Comparison of ENCODE assay signal across 20 cellular contexts in the genomic region with DNA sequence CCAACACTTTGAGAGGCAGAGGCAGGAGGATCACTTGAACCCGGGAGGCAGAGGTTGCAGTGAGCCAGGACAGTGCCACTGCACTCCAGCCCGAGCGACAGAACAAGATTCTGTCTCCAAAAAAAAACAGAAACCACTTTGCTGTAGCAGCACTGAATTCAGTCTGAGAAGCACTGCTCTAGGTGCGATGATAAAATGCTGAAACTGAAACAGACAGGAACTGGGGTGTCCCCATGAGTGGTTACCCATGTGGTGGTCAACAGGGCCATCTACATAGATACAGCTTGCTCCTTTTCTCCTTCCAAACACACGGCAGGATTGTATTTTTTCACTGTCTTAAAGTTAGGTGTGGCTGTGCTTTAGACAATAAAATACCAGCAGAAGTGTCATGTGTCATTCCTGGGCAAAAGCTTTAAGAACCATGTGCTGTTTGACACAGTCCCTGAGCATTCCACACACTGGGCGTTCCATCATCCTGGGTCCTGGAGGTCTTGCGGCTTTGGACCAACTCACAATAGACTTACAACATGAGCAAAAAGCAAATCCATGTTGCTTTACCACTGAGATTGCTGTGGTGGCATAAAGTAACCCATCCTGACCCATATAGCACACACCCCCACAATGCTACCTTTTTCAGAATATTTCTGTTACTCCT. TPM values are rescaled to one million over a fixed set of nuclear protein-coding genes. Genes with fewer than 3 reads are reported as not detected.
DNase-seq lines count a peak whose midpoint lies in the region; ATAC-seq, FAIRE-seq and TF ChIP-seq lines count a peak whose summit lies in the region.
"Had no signal": no experiment of that assay in that cellular context is flagged by ENCODE, and none has a peak within 500 bp of the region (broad histone marks: within the 10 kb centered on the region; RNA-seq: fewer than 3 reads in every experiment).

No MANE protein-coding gene starts in this region.

- H3K27ac Mint-ChIP-seq in natural killer cell treated with Interleukin-12 subunit alpha and Interleukin-12 subunit beta and Interleukin-15 and Interleukin-18, amount 100 ng/mL, for 72 hours: no peak overlapping the region
- no peak overlapping the region for H3K27ac Mint-ChIP-seq in activated naive CD8-positive, alpha-beta T cell treated with anti-CD3 and anti-CD28 coated beads for 36 hours

- TF ChIP-seq EP300 in A549 (IDR thresholded peaks at IDR 0.05): no peak

- FAIRE-seq in A549 (lab: Jason Lieb, UNC): no peak
- FAIRE-seq in bronchial epithelial cell (lab: Jason Lieb, UNC): peak; percentile 23
- FAIRE-seq: H54 had no signal

- no peak overlapping the region for H3K4me3 Mint-ChIP-seq in natural killer cell treated with Interleukin-12 subunit alpha and Interleukin-12 subunit beta and Interleukin-15 and Interleukin-18, amount 100 ng/mL, for 72 hours
- H3K4me3 Mint-ChIP-seq in activated naive CD8-positive, alpha-beta T cell treated with anti-CD3 and anti-CD28 coated beads for 36 hours: no peak overlapping the region

- no peaks in the 10 kb centered on the region for H3K36me3 ChIP-seq in bronchial epithelial cell (ENCODE audit: control insufficient read depth, insufficient read depth, low read length)

- H3K27ac ChIP-seq in A549: no peak overlapping the region
- H3K27ac ChIP-seq: 22Rv1, C4-2B had no signal

- POLR2A ChIA-PET in A549 (lab: Yijun Ruan, JAX): no interaction called here

- no peaks in the 10 kb centered on the region for H3K9me3 ChIP-seq in A549

- H3K4me3 ChIP-seq in A549 (no peak overlapping the region), bronchial epithelial cell (ENCODE audit: low read depth, low read length) (no peak overlapping the region)

- ATAC-seq in A549 (peak; percentile 29 to 45; a peak in 4 of 6 replicates), GM18867 (IDR thresholded peaks at IDR 0.05; ENCODE audit: unreplicated experiment) (peak; percentile 42)
- ATAC-seq in natural killer cell treated with Interleukin-12 subunit alpha and Interleukin-12 subunit beta and Interleukin-15 and Interleukin-18, amount 100 ng/mL, for 72 hours: peak; percentile 66 to 87

- peaks cover 25 to 30% of the 10 kb centered on the region in 2 donors for H3K4me1 Mint-ChIP-seq in natural killer cell treated with Interleukin-12 subunit alpha and Interleukin-12 subunit beta and Interleukin-15 and Interleukin-18, amount 100 ng/mL, for 72 hours (ENCODE audit: low read depth in 2 of 2)
- no peaks in the 10 kb centered on the region for H3K4me1 Mint-ChIP-seq in activated naive CD8-positive, alpha-beta T cell treated with anti-CD3 and anti-CD28 coated beads for 36 hours

- H3K4me2 ChIP-seq in A549: no peak overlapping the region

- H3K36me3 Mint-ChIP-seq in natural killer cell treated with Interleukin-12 subunit alpha and Interleukin-12 subunit beta and Interleukin-15 and Interleukin-18, amount 100 ng/mL, for 72 hours: no peaks in the 10 kb centered on the region
- H3K36me3 Mint-ChIP-seq in activated naive CD8-positive, alpha-beta T cell treated with anti-CD3 and anti-CD28 coated beads for 36 hours: no peaks in the 10 kb centered on the region

- no peaks in the 10 kb centered on the region for H3K27me3 ChIP-seq in bronchial epithelial cell (ENCODE audit: control insufficient read depth, insufficient read depth, low read length)

- peaks cover 0 to 3% of the 10 kb centered on the region in 2 donors for H3K27me3 Mint-ChIP-seq in natural killer cell treated with Interleukin-12 subunit alpha and Interleukin-12 subunit beta and Interleukin-15 and Interleukin-18, amount 100 ng/mL, for 72 hours
- H3K27me3 Mint-ChIP-seq in activated naive CD8-positive, alpha-beta T cell treated with anti-CD3 and anti-CD28 coated beads for 36 hours: no peaks in the 10 kb centered on the region

- TF ChIP-seq POLR2A in A549 (IDR thresholded peaks at IDR 0.05; ENCODE audit: low read length): no peak

- CTCF ChIA-PET in A549 (lab: Yijun Ruan, JAX): no interaction called here

- DNase-seq in A549 (ENCODE audit: low read depth in 1 of 2, low spot score in 1 of 2): no peak
- DNase-seq in bronchial epithelial cell (ENCODE audit: low read depth): no peak
- DNase-seq in natural killer cell treated with Interleukin-12 subunit alpha and Interleukin-12 subunit beta and Interleukin-15 and Interleukin-18, amount 100 ng/mL, for 72 hours (ENCODE audit: low spot score): no peak
- no peak for DNase-seq in activated CD4-positive, alpha-beta T cell treated with anti-CD3 and anti-CD28 coated beads for 4 hours
- no peak for DNase-seq in AG08396 (ENCODE audit: low spot score)
- no peak for DNase-seq in activated naive CD8-positive, alpha-beta T cell treated with anti-CD3 and anti-CD28 coated beads for 36 hours
- no peak for DNase-seq in iPS-NIHi11 (ENCODE audit: low spot score)
- DNase-seq: COR-L47, DMS153, EL, Karpas-422, NCI-H1436, NCI-H2081, NCI-H524, OCI-M1, RPMI8226 had no signal

- no peaks in the 10 kb centered on the region for H3K4me1 ChIP-seq in A549

- TF ChIP-seq CTCF in A549 (IDR thresholded peaks at IDR 0.05) (no peak), bronchial epithelial cell (IDR thresholded peaks at IDR 0.05; ENCODE audit: insufficient read depth, low read length, severe bottlenecking) (no peak)

- no peaks in the 10 kb centered on the region for H3K9me3 Mint-ChIP-seq in natural killer cell treated with Interleukin-12 subunit alpha and Interleukin-12 subunit beta and Interleukin-15 and Interleukin-18, amount 100 ng/mL, for 72 hours
- no peaks in the 10 kb centered on the region for H3K9me3 Mint-ChIP-seq in activated naive CD8-positive, alpha-beta T cell treated with anti-CD3 and anti-CD28 coated beads for 36 hours

- 24% methylated on average over 7 of the region's 7 CpGs for WGBS in A549 (ENCODE audit: missing lambda C conversion rate)

- no peak for TF ChIP-seq RAD21 in A549 (conservative IDR thresholded peaks at IDR 0.05 in 1 of 2, IDR thresholded peaks at IDR 0.05 in 1 of 2)

TF ChIP-seq in A549, 52 proteins besides CTCF, POLR2A, EP300 and RAD21:
- TF ChIP-seq, protein P1, sequence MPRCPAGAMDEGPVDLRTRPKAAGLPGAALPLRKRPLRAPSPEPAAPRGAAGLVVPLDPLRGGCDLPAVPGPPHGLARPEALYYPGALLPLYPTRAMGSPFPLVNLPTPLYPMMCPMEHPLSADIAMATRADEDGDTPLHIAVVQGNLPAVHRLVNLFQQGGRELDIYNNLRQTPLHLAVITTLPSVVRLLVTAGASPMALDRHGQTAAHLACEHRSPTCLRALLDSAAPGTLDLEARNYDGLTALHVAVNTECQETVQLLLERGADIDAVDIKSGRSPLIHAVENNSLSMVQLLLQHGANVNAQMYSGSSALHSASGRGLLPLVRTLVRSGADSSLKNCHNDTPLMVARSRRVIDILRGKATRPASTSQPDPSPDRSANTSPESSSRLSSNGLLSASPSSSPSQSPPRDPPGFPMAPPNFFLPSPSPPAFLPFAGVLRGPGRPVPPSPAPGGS (IDR thresholded peaks at IDR 0.05): no peak
- TF ChIP-seq GATA3 (IDR thresholded peaks at IDR 0.05; ENCODE audit: borderline replicate concordance) (no peak), SMC3 (IDR thresholded peaks at IDR 0.05) (no peak), NR3C1 (IDR thresholded peaks at IDR 0.05) (no peak), JUN (IDR thresholded peaks at IDR 0.05) (no peak), HEYL (CRISPR knock-in tag; IDR thresholded peaks at IDR 0.05) (no peak), RNF2 (IDR thresholded peaks at IDR 0.05; ENCODE audit: borderline replicate concordance, low read depth) (no peak), BHLHE40 (IDR thresholded peaks at IDR 0.05; ENCODE audit: low read depth, low read length) (no peak), MAFK (IDR thresholded peaks at IDR 0.05; ENCODE audit: partially characterized antibody) (no peak), CHD2 (IDR thresholded peaks at IDR 0.05; ENCODE audit: low read length, partially characterized antibody) (no peak), CHD4 (IDR thresholded peaks at IDR 0.05; ENCODE audit: borderline replicate concordance) (no peak), CEBPB (IDR thresholded peaks at IDR 0.05) (no peak)
- TF ChIP-seq, protein P2, sequence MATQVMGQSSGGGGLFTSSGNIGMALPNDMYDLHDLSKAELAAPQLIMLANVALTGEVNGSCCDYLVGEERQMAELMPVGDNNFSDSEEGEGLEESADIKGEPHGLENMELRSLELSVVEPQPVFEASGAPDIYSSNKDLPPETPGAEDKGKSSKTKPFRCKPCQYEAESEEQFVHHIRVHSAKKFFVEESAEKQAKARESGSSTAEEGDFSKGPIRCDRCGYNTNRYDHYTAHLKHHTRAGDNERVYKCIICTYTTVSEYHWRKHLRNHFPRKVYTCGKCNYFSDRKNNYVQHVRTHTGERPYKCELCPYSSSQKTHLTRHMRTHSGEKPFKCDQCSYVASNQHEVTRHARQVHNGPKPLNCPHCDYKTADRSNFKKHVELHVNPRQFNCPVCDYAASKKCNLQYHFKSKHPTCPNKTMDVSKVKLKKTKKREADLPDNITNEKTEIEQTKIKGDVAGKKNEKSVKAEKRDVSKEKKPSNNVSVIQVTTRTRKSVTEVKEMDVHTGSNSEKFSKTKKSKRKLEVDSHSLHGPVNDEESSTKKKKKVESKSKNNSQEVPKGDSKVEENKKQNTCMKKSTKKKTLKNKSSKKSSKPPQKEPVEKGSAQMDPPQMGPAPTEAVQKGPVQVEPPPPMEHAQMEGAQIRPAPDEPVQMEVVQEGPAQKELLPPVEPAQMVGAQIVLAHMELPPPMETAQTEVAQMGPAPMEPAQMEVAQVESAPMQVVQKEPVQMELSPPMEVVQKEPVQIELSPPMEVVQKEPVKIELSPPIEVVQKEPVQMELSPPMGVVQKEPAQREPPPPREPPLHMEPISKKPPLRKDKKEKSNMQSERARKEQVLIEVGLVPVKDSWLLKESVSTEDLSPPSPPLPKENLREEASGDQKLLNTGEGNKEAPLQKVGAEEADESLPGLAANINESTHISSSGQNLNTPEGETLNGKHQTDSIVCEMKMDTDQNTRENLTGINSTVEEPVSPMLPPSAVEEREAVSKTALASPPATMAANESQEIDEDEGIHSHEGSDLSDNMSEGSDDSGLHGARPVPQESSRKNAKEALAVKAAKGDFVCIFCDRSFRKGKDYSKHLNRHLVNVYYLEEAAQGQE (IDR thresholded peaks at IDR 0.05): no peak

RNA-seq across cellular contexts. Expression of a gene that starts 11.5 kb away (rescaled TPM):
- polyA plus RNA-seq in A549 (2011; rRNA removed) (1.5 and 1.6 TPM in 2 replicates), A549 (2017; fragmentation: RNase III; extraction: RNeasy Plus Mini Kit Qiagen cat#74134 plus additional on column Dnase treatment) (1.2 to 1.4 TPM (median 1.3 TPM) in 3 replicates)
- polyA plus RNA-seq in A549 (2012; cell fraction: cytosol; rRNA removed): 1.3 and 1.7 TPM in 2 replicates
- polyA plus RNA-seq in A549 (2012; cell fraction: nucleus; rRNA removed): 0.62 and 1.3 TPM in 2 replicates
- polyA minus RNA-seq in A549 (2011; rRNA and poly(A)+ RNA removed): 1.2 and 1.6 TPM in 2 replicates
- 1.1 and 1.7 TPM in 2 replicates for total RNA-seq in bronchial epithelial cell
- 1 to 10 TPM; 4.9 to 5.5 TPM for total RNA-seq in natural killer cell treated with Interleukin-12 subunit alpha and Interleukin-12 subunit beta and Interleukin-15 and Interleukin-18, amount 100 ng/mL, for 72 hours
- total RNA-seq in activated naive CD8-positive, alpha-beta T cell treated with anti-CD3 and anti-CD28 coated beads for 36 hours: 1 to 10 TPM in 1 of 2 experiments, under 1 TPM in 1; 0.76 to 1.2 TPM
